Comparison of ENCODE assay signal across 1 cellular context in the genomic region with DNA sequence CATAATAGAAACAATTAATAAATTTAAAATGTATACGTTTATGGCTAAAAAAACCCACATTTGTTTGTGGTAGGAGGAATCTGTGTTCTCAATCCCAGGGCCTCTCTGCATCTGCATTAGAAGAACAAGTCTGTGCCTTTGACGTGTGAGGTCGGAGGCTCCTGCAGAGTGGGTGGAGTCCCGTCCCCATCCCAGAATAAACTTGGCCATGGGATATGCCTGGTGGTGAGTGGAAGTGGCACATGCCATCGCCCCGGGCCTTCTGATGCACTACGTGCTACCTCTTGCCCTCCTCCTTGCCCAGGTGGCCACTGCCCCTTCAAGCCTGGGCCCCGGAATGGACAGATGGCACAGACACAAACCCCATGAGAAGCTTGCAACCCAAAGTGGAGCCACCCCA.
TF ChIP-seq lines count a peak whose summit lies in the region.

No MANE protein-coding gene starts in this region.

TF ChIP-seq in HepG2, 621 proteins besides CTCF, POLR2A, EP300 and RAD21 (continued from another document):
- TF ChIP-seq, protein P1, sequence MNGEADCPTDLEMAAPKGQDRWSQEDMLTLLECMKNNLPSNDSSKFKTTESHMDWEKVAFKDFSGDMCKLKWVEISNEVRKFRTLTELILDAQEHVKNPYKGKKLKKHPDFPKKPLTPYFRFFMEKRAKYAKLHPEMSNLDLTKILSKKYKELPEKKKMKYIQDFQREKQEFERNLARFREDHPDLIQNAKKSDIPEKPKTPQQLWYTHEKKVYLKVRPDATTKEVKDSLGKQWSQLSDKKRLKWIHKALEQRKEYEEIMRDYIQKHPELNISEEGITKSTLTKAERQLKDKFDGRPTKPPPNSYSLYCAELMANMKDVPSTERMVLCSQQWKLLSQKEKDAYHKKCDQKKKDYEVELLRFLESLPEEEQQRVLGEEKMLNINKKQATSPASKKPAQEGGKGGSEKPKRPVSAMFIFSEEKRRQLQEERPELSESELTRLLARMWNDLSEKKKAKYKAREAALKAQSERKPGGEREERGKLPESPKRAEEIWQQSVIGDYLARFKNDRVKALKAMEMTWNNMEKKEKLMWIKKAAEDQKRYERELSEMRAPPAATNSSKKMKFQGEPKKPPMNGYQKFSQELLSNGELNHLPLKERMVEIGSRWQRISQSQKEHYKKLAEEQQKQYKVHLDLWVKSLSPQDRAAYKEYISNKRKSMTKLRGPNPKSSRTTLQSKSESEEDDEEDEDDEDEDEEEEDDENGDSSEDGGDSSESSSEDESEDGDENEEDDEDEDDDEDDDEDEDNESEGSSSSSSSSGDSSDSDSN (CRISPR knock-in tag; IDR thresholded peaks at IDR 0.05), result no peak
- TF ChIP-seq ZFX (CRISPR knock-in tag; IDR thresholded peaks at IDR 0.05; ENCODE audit: low read depth) (no peak), ZFP36L1 (CRISPR knock-in tag; IDR thresholded peaks at IDR 0.05) (no peak), FOXK2 (IDR thresholded peaks at IDR 0.05) (no peak), ZNF768 (CRISPR knock-in tag; IDR thresholded peaks at IDR 0.05) (no peak), SMAD9 (CRISPR knock-in tag; IDR thresholded peaks at IDR 0.05) (no peak), ZNF383 (CRISPR knock-in tag; IDR thresholded peaks at IDR 0.05; ENCODE audit: borderline replicate concordance) (no peak), ZBTB7A (CRISPR knock-in tag; IDR thresholded peaks at IDR 0.05) (no peak), EZH2 (conservative IDR thresholded peaks at IDR 0.05; ENCODE audit: low read depth, low read length) (no peak)
- TF ChIP-seq, protein P2, sequence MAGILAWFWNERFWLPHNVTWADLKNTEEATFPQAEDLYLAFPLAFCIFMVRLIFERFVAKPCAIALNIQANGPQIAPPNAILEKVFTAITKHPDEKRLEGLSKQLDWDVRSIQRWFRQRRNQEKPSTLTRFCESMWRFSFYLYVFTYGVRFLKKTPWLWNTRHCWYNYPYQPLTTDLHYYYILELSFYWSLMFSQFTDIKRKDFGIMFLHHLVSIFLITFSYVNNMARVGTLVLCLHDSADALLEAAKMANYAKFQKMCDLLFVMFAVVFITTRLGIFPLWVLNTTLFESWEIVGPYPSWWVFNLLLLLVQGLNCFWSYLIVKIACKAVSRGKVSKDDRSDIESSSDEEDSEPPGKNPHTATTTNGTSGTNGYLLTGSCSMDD (CRISPR knock-in tag; IDR thresholded peaks at IDR 0.05), result no peak
- TF ChIP-seq, protein P3, sequence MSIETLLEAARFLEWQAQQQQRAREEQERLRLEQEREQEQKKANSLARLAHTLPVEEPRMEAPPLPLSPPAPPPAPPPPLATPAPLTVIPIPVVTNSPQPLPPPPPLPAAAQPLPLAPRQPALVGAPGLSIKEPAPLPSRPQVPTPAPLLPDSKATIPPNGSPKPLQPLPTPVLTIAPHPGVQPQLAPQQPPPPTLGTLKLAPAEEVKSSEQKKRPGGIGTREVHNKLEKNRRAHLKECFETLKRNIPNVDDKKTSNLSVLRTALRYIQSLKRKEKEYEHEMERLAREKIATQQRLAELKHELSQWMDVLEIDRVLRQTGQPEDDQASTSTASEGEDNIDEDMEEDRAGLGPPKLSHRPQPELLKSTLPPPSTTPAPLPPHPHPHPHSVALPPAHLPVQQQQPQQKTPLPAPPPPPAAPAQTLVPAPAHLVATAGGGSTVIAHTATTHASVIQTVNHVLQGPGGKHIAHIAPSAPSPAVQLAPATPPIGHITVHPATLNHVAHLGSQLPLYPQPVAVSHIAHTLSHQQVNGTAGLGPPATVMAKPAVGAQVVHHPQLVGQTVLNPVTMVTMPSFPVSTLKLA (IDR thresholded peaks at IDR 0.05), result no peak
